20 cellular contexts compared by ENCODE assay signal in genomic region chr17:6476834-6477210, GRCh38. TPM values are rescaled to one million over a fixed set of nuclear protein-coding genes. Genes with fewer than 3 reads are reported as not detected.
DNase-seq lines count a peak whose midpoint lies in the region; FAIRE-seq and TF ChIP-seq lines count a peak whose summit lies in the region.
"Had no signal": no experiment of that assay in that cellular context is flagged by ENCODE, and none has a peak within 500 bp of the region (broad histone marks: within the 10 kb centered on the region; RNA-seq: fewer than 3 reads in every experiment).

No MANE protein-coding gene starts in this region.

- no peaks in the 10 kb centered on the region for H3K9me3 ChIP-seq in esophagus (ENCODE audit: control insufficient read depth in 2 of 2, insufficient read depth in 1 of 2, low read depth in 1 of 2, low read length in 1 of 2)
- H3K9me3 ChIP-seq: A549, Caco-2 had no signal

- 86 to 89% methylated on average over 12 of the region's 12 CpGs for whole genome bisulfite sequencing in esophagus, 2 donors

- peaks cover 0 to 19% of the 10 kb centered on the region in 2 donors for H3K4me1 ChIP-seq in esophagus (ENCODE audit: control insufficient read depth in 2 of 2, insufficient read depth in 2 of 2, low read length in 1 of 2)
- H3K4me1 ChIP-seq: Caco-2 had no signal

- DNase-seq in NCI-H2227 (lab: John Stamatoyannopoulos, UW; ENCODE audit: unreplicated experiment) = peak; percentile 25
- DNase-seq in NCI-H2227 treated with DMSO at 0.1 percent for 48 hours (lab: John Stamatoyannopoulos, UW) = no peak
- peak; percentile 30 for DNase-seq in RCC 7860 (ENCODE audit: low spot score)
- DNase-seq in retina = peak; percentile 66
- no peak for DNase-seq in NCI-H1930 (lab: John Stamatoyannopoulos, UW)
- no peak for DNase-seq in D721Med (ENCODE audit: insufficient read length, low spot score)
- no peak for DNase-seq in hippocampal formation (lab: John Stamatoyannopoulos, UW)
- DNase-seq: Caco-2, DMS79, GOT3, KBM-7, NCI-H1092 treated with DMSO at 0.1 percent for 48 hours, NCI-H1694 treated with DMSO at 0.1 percent for 48 hours, NCI-H2171, NCI-H510A had no signal

- H3K36me3 ChIP-seq in esophagus (ENCODE audit: control insufficient read depth in 2 of 2, insufficient read depth in 2 of 2, low read length in 1 of 2) = peaks cover 0 to 10% of the 10 kb centered on the region in 2 donors

- FAIRE-seq in RCC 7860 (lab: Jason Lieb, UNC) (no peak), D721Med (lab: Jason Lieb, UNC) (no peak)
- FAIRE-seq: GM12892, GM19239 had no signal

- no peaks in the 10 kb centered on the region for H3K27me3 ChIP-seq in esophagus (ENCODE audit: control insufficient read depth in 1 of 2, insufficient read depth in 2 of 2, low read length in 2 of 2)

- no peak overlapping the region for H3K4me3 ChIP-seq in esophagus (ENCODE audit: low read depth in 1 of 2, low read length in 2 of 2)
- H3K4me3 ChIP-seq: A549 had no signal

- TF ChIP-seq CTCF in D721Med (IDR thresholded peaks at IDR 0.05; ENCODE audit: insufficient read depth, missing control alignments) = no peak

- peak overlapping the region; percentile 60 to 90 for H3K27ac ChIP-seq in esophagus (ENCODE audit: low read depth in 2 of 2, low read length in 1 of 2)
- H3K27ac ChIP-seq: A549, HL-60 had no signal

RNA-seq across cellular contexts. Expression of gene PIMREG, which starts 32.6 kb away (rescaled TPM):
- polyA plus RNA-seq in esophagus = 1 to 10 TPM; 1.7 to 4.0 TPM

RNA-seq across cellular contexts. Expression of gene AIPL1, which starts 41.9 kb away (rescaled TPM):
- not detected for polyA plus RNA-seq in esophagus
- polyA plus RNA-seq: A549 had no signal

Comparison
In these comparisons a context has a peak if more than half of its experiments do, and no peak if none do; other contexts are left out.
1. DNase-seq: peak in NCI-H2227 (single experiment), RCC 7860 (single experiment) and retina (single experiment); none in NCI-H2227 treated with DMSO at 0.1 percent for 48 hours (single experiment), NCI-H1930 (0 of 2), D721Med (single experiment) and hippocampal formation (0 of 2).